In the genomic region with DNA sequence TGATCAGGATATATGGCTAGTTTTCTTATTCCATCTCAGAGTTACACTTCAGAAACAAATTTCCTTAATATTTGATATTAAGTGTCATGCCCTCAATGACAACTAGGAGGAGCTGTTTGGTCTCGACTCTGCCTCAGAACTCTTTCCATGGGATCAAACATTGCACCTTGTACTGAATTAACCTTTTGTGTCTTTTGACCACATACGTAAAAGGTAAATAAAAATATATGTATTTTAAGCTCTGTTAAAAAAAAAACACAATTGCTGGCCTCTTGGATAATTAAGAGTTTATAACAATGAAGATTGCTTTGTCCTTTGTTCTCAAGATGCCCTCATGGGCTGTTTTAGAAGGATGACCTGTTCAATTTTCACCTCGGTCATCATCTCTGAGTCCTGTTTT, we compare ENCODE assay signal across 9 cellular contexts. TPM values are rescaled to one million over a fixed set of nuclear protein-coding genes. Genes with fewer than 3 reads are reported as not detected.
DNase-seq lines count a peak whose midpoint lies in the region; ATAC-seq and TF ChIP-seq lines count a peak whose summit lies in the region.
"Had no signal": no experiment of that assay in that cellular context is flagged by ENCODE, and none has a peak within 500 bp of the region (broad histone marks: within the 10 kb centered on the region; RNA-seq: fewer than 3 reads in every experiment).

No MANE protein-coding gene starts in this region.

- H3K4me3 Mint-ChIP-seq in activated CD4-positive, alpha-beta T cell treated with anti-CD3 and anti-CD28 coated beads for 36 hours: no peak overlapping the region
- no peak overlapping the region for H3K4me3 Mint-ChIP-seq in activated CD4-positive, alpha-beta T cell treated with anti-CD3 and anti-CD28 coated beads, Interleukin-2, amount 10 ng/mL, durations not matched to agents 7 days and 5 days
- H3K4me3 Mint-ChIP-seq in HFFc6 (no peak overlapping the region), neural progenitor cell (no peak overlapping the region)
- H3K4me3 Mint-ChIP-seq: activated naive CD8-positive, alpha-beta T cell had no signal

- ATAC-seq in activated CD4-positive, alpha-beta T cell treated with anti-CD3 and anti-CD28 coated beads for 36 hours: peak; percentile 51
- ATAC-seq in HG03039 (IDR thresholded peaks at IDR 0.05; ENCODE audit: unreplicated experiment): no peak

- POLR2A ChIA-PET in activated CD4-positive, alpha-beta T cell treated with anti-CD3 and anti-CD28 coated beads for 36 hours (lab: Charles Lee): no interaction called here
- POLR2A ChIA-PET in activated CD4-positive, alpha-beta T cell treated with anti-CD3 and anti-CD28 coated beads, Interleukin-2, amount 10 ng/mL, durations not matched to agents 7 days and 5 days (lab: Charles Lee): no interaction called here

- H3K27ac ChIP-seq in neural progenitor cell: no peak overlapping the region

- no peak for DNase-seq in activated CD4-positive, alpha-beta T cell treated with anti-CD3 and anti-CD28 coated beads for 36 hours
- no peak for DNase-seq in activated CD4-positive, alpha-beta T cell treated with anti-CD3 and anti-CD28 coated beads, Interleukin-2, amount 10 ng/mL, durations not matched to agents 7 days and 5 days
- DNase-seq in HFFc6: no peak
- DNase-seq in NCI-H2196 (lab: John Stamatoyannopoulos, UW; ENCODE audit: unreplicated experiment): peak; percentile 43
- peak; percentile 73 for DNase-seq in dermis blood vessel endothelial cell
- DNase-seq in neural progenitor cell (ENCODE audit: low spot score): peak; percentile 31
- no peak for DNase-seq in MV-4-11 (lab: John Stamatoyannopoulos, UW)

- H3K9me3 ChIP-seq in neural progenitor cell (ENCODE audit: low read depth): no peaks in the 10 kb centered on the region

- H3K9ac ChIP-seq in neural progenitor cell: no peak overlapping the region

- intact Hi-C loops in activated CD4-positive, alpha-beta T cell treated with anti-CD3 and anti-CD28 coated beads for 36 hours (cut with DNase I, micrococcal nuclease): loop anchor here (1.0 to 2.0 kb wide), 4 partner anchors 374 to 476 kb away; no protein-coding TSS in a partner anchor

- peak; percentile 96 for TF ChIP-seq CTCF in HFFc6 (IDR thresholded peaks at IDR 0.05)
- peak; percentile 77 for TF ChIP-seq CTCF in neural progenitor cell (IDR thresholded peaks at IDR 0.05)

- H3K36me3 ChIP-seq in neural progenitor cell: no peaks in the 10 kb centered on the region

- H3K79me2 ChIP-seq in neural progenitor cell (ENCODE audit: low read depth): no peaks in the 10 kb centered on the region

- H3K9me3 Mint-ChIP-seq in activated CD4-positive, alpha-beta T cell treated with anti-CD3 and anti-CD28 coated beads for 36 hours (ENCODE audit: low read depth): no peaks in the 10 kb centered on the region
- no peaks in the 10 kb centered on the region for H3K9me3 Mint-ChIP-seq in activated CD4-positive, alpha-beta T cell treated with anti-CD3 and anti-CD28 coated beads, Interleukin-2, amount 10 ng/mL, durations not matched to agents 7 days and 5 days
- no peaks in the 10 kb centered on the region; the same call in 1 of the 2 replicates for H3K9me3 Mint-ChIP-seq in HFFc6
- peaks cover 2% of the 10 kb centered on the region for H3K9me3 Mint-ChIP-seq in neural progenitor cell

- no peak overlapping the region for H3K27ac Mint-ChIP-seq in activated CD4-positive, alpha-beta T cell treated with anti-CD3 and anti-CD28 coated beads for 36 hours
- no peak overlapping the region for H3K27ac Mint-ChIP-seq in activated CD4-positive, alpha-beta T cell treated with anti-CD3 and anti-CD28 coated beads, Interleukin-2, amount 10 ng/mL, durations not matched to agents 7 days and 5 days
- no peak overlapping the region for H3K27ac Mint-ChIP-seq in HFFc6
- H3K27ac Mint-ChIP-seq in neural progenitor cell: no peak overlapping the region
- H3K27ac Mint-ChIP-seq: activated naive CD8-positive, alpha-beta T cell had no signal

- H3K4me1 ChIP-seq in neural progenitor cell: no peaks in the 10 kb centered on the region

- H3F3A ChIP-seq in neural progenitor cell (ENCODE audit: low read depth): no peaks in the 10 kb centered on the region

- H3K4me2 ChIP-seq in neural progenitor cell: no peak overlapping the region

- no peak overlapping the region for H2AFZ ChIP-seq in neural progenitor cell (replicated peaks)

- H3K27me3 ChIP-seq in neural progenitor cell: no peaks in the 10 kb centered on the region

- H3K4me1 Mint-ChIP-seq in activated CD4-positive, alpha-beta T cell treated with anti-CD3 and anti-CD28 coated beads for 36 hours: no peaks in the 10 kb centered on the region
- H3K4me1 Mint-ChIP-seq in activated CD4-positive, alpha-beta T cell treated with anti-CD3 and anti-CD28 coated beads, Interleukin-2, amount 10 ng/mL, durations not matched to agents 7 days and 5 days: no peaks in the 10 kb centered on the region
- H3K4me1 Mint-ChIP-seq in HFFc6 (ENCODE audit: low read depth) (peaks cover 41% of the 10 kb centered on the region), neural progenitor cell (no peaks in the 10 kb centered on the region)

- peaks cover 17% of the 10 kb centered on the region for H3K27me3 Mint-ChIP-seq in activated CD4-positive, alpha-beta T cell treated with anti-CD3 and anti-CD28 coated beads for 36 hours
- peaks cover 25% of the 10 kb centered on the region for H3K27me3 Mint-ChIP-seq in activated CD4-positive, alpha-beta T cell treated with anti-CD3 and anti-CD28 coated beads, Interleukin-2, amount 10 ng/mL, durations not matched to agents 7 days and 5 days
- H3K27me3 Mint-ChIP-seq in HFFc6 (ENCODE audit: insufficient read depth) (no peaks in the 10 kb centered on the region; the same call in 1 of the 2 replicates), neural progenitor cell (ENCODE audit: insufficient read depth, low read depth) (peaks cover 2% of the 10 kb centered on the region)

- CTCF ChIA-PET in activated CD4-positive, alpha-beta T cell treated with anti-CD3 and anti-CD28 coated beads for 36 hours (lab: Charles Lee): interaction anchor here (0.6 to 1.7 kb wide), 12 partner anchors 9 to 476 kb away, joined by 3 to 5 read pairs (median 4); no protein-coding TSS in a partner anchor
- CTCF ChIA-PET in activated CD4-positive, alpha-beta T cell treated with anti-CD3 and anti-CD28 coated beads, Interleukin-2, amount 10 ng/mL, durations not matched to agents 7 days and 5 days (lab: Charles Lee): interaction anchor here (0.6 kb wide), 2 partner anchors 12 to 190 kb away, joined by 3 to 5 read pairs; no protein-coding TSS in a partner anchor

- no peaks in the 10 kb centered on the region for H3K36me3 Mint-ChIP-seq in activated CD4-positive, alpha-beta T cell treated with anti-CD3 and anti-CD28 coated beads for 36 hours (ENCODE audit: low read depth)
- no peaks in the 10 kb centered on the region for H3K36me3 Mint-ChIP-seq in activated CD4-positive, alpha-beta T cell treated with anti-CD3 and anti-CD28 coated beads, Interleukin-2, amount 10 ng/mL, durations not matched to agents 7 days and 5 days (ENCODE audit: low read depth)
- peaks cover 5% of the 10 kb centered on the region for H3K36me3 Mint-ChIP-seq in HFFc6 (ENCODE audit: low read depth)
- no peaks in the 10 kb centered on the region for H3K36me3 Mint-ChIP-seq in neural progenitor cell
- H3K36me3 Mint-ChIP-seq: activated naive CD8-positive, alpha-beta T cell had no signal

- no peak overlapping the region for H3K4me3 ChIP-seq in neural progenitor cell

- H4K20me1 ChIP-seq in neural progenitor cell (ENCODE audit: low read depth): no peaks in the 10 kb centered on the region

RNA-seq across cellular contexts. Expression of a gene that starts 18.7 kb away (rescaled TPM):
- total RNA-seq in activated CD4-positive, alpha-beta T cell treated with anti-CD3 and anti-CD28 coated beads for 36 hours: under 1 TPM; 0.59 to 0.70 TPM
- under 1 TPM; 0.44 to 0.60 TPM for total RNA-seq in activated CD4-positive, alpha-beta T cell treated with anti-CD3 and anti-CD28 coated beads, Interleukin-2, amount 10 ng/mL, durations not matched to agents 7 days and 5 days
- 1,000 to 10,000 TPM; 2,848 to 5,249 (median 2,869) TPM for total RNA-seq in HFFc6 (2021; fragmentation: NEBNext Ultra II Directional; extraction: Animal tissue kit (Norgen Biotek cat#: 25700))
- 353 and 387 TPM in 2 replicates for total RNA-seq in dermis blood vessel endothelial cell
- 52.0 and 77.6 TPM in 2 replicates for total RNA-seq in neural progenitor cell (ENCODE audit: low replicate concordance)

Comparison
In these comparisons a context has a peak if more than half of its experiments do, and no peak if none do; other contexts are left out.
1. DNase-seq: peak in NCI-H2196 (single experiment), dermis blood vessel endothelial cell (single experiment) and neural progenitor cell (single experiment); none in activated CD4-positive, alpha-beta T cell treated with anti-CD3 and anti-CD28 coated beads for 36 hours (single experiment), activated CD4-positive, alpha-beta T cell treated with anti-CD3 and anti-CD28 coated beads, Interleukin-2, amount 10 ng/mL, durations not matched to agents 7 days and 5 days (single experiment), HFFc6 (single experiment) and MV-4-11 (single experiment).
2. RNA of a gene that starts 18.7 kb away (total RNA-seq): 2,848 to 5,249 TPM in HFFc6, 353 to 387 TPM in dermis blood vessel endothelial cell and 52.0 to 77.6 TPM in neural progenitor cell; 0.59 to 0.70 TPM in activated CD4-positive, alpha-beta T cell treated with anti-CD3 and anti-CD28 coated beads for 36 hours and 0.44 to 0.60 TPM in activated CD4-positive, alpha-beta T cell treated with anti-CD3 and anti-CD28 coated beads, Interleukin-2, amount 10 ng/mL, durations not matched to agents 7 days and 5 days; every median in the first group is over 10 times any median in the second.